9 cellular contexts compared by ENCODE assay signal in genomic region chr14:64293976-64294671, GRCh38. TPM values are rescaled to one million over a fixed set of nuclear protein-coding genes. Genes with fewer than 3 reads are reported as not detected.
DNase-seq lines count a peak whose midpoint lies in the region; ATAC-seq and TF ChIP-seq lines count a peak whose summit lies in the region.
"Had no signal": no experiment of that assay in that cellular context is flagged by ENCODE, and none has a peak within 500 bp of the region (broad histone marks: within the 10 kb centered on the region; RNA-seq: fewer than 3 reads in every experiment).

TSS of gene ESR2 (minus strand) at chr14:64294371. CDS start at chr14:64282985, 11,386 bp downstream.

- peak within 1 kb of the TSS; percentile 76 for H3K4me3 Mint-ChIP-seq in activated naive CD8-positive, alpha-beta T cell treated with anti-CD3 and anti-CD28 coated beads, Interleukin-2, amount 50 U/mL, for 24 hours

- peaks cover 57% of the 10 kb centered on the region for H3K4me1 Mint-ChIP-seq in activated naive CD8-positive, alpha-beta T cell treated with anti-CD3 and anti-CD28 coated beads, Interleukin-2, amount 50 U/mL, for 24 hours

- H3K36me3 Mint-ChIP-seq in activated naive CD8-positive, alpha-beta T cell treated with anti-CD3 and anti-CD28 coated beads, Interleukin-2, amount 50 U/mL, for 24 hours (ENCODE audit: low read depth) = no peaks in the 10 kb centered on the region

- no peaks in the 10 kb centered on the region for H3K9me2 ChIP-seq in hepatocyte (replicated peaks; ENCODE audit: insufficient read depth)

- H4K20me1 ChIP-seq in hepatocyte (ENCODE audit: insufficient read depth, poor library complexity, severe bottlenecking) = no peaks in the 10 kb centered on the region

- peak; percentile 34 for ATAC-seq in HG02678 (IDR thresholded peaks at IDR 0.05; ENCODE audit: unreplicated experiment)
- ATAC-seq in activated naive CD8-positive, alpha-beta T cell treated with anti-CD3 and anti-CD28 coated beads, Interleukin-2, amount 50 U/mL, for 24 hours = peak; percentile 16

- DNase-seq in activated T-cell treated with anti-CD3 and anti-CD28 coated beads for 48 hours (ENCODE audit: low read depth) (peak; percentile 6), activated T-cell treated with anti-CD3 and anti-CD28 coated beads for 4 hours (no peak), NCI-H748 treated with DMSO at 0.1 percent for 48 hours (lab: John Stamatoyannopoulos, UW) (peak; percentile 27), hepatocyte (ENCODE audit: low spot score) (peak; percentile 43), posterior vena cava (ENCODE audit: low spot score) (no peak)
- peak; percentile 44 for DNase-seq in activated naive CD8-positive, alpha-beta T cell treated with anti-CD3 and anti-CD28 coated beads, Interleukin-2, amount 50 U/mL, for 24 hours

- peak within 1 kb of the TSS; percentile 49 for H3K9ac ChIP-seq in skeletal muscle satellite cell (ENCODE audit: low read depth, low read length)

- H3K9me3 Mint-ChIP-seq in activated naive CD8-positive, alpha-beta T cell treated with anti-CD3 and anti-CD28 coated beads, Interleukin-2, amount 50 U/mL, for 24 hours = no peaks in the 10 kb centered on the region

- peak within 1 kb of the TSS; percentile 96 for H3K4me2 ChIP-seq in hepatocyte
- peak within 1 kb of the TSS; percentile 88 for H3K4me2 ChIP-seq in skeletal muscle satellite cell (ENCODE audit: low read length)

- H3K27me3 ChIP-seq in hepatocyte = peaks cover 15% of the 10 kb centered on the region
- no peaks in the 10 kb centered on the region for H3K27me3 ChIP-seq in skeletal muscle satellite cell (ENCODE audit: control insufficient read depth, insufficient read depth, low read length)

- peak; percentile 39 for TF ChIP-seq CTCF in hepatocyte (IDR thresholded peaks at IDR 0.05; ENCODE audit: poor library complexity)

- peak within 1 kb of the TSS; percentile 71 for H3K27ac Mint-ChIP-seq in activated naive CD8-positive, alpha-beta T cell treated with anti-CD3 and anti-CD28 coated beads, Interleukin-2, amount 50 U/mL, for 24 hours

- H3K9me3 ChIP-seq in hepatocyte (ENCODE audit: low read depth) = no peaks in the 10 kb centered on the region
- H3K9me3 ChIP-seq in skeletal muscle satellite cell (replicated peaks; ENCODE audit: low read length) = no peaks in the 10 kb centered on the region
- H3K9me3 ChIP-seq: neutrophil had no signal

- no peaks in the 10 kb centered on the region for H3K79me2 ChIP-seq in hepatocyte

- peak within 1 kb of the TSS; percentile 62 for H3K4me3 ChIP-seq in hepatocyte
- H3K4me3 ChIP-seq in skeletal muscle satellite cell (ENCODE audit: low read length) = peak within 1 kb of the TSS; percentile 63

- H3K27me3 Mint-ChIP-seq in activated naive CD8-positive, alpha-beta T cell treated with anti-CD3 and anti-CD28 coated beads, Interleukin-2, amount 50 U/mL, for 24 hours = peaks cover 19% of the 10 kb centered on the region

- H3K27ac ChIP-seq in hepatocyte = no peak within 1 kb of the TSS
- H3K27ac ChIP-seq: neutrophil had no signal

- intact Hi-C loops in posterior vena cava (cut with DNase I) = no loop called here

- H3K36me3 ChIP-seq in hepatocyte (replicated peaks; ENCODE audit: insufficient read depth, low read depth) (no peaks in the 10 kb centered on the region), skeletal muscle satellite cell (ENCODE audit: insufficient read depth, low read length) (no peaks in the 10 kb centered on the region)
- H3K36me3 ChIP-seq: neutrophil had no signal

- H2AFZ ChIP-seq in hepatocyte = peak within 1 kb of the TSS; percentile 77

- WGBS in hepatocyte (ENCODE audit: low lambda C conversion rate, missing lambda C conversion rate) = 3% methylated on average over 48 of the region's 49 CpGs

- H3K4me1 ChIP-seq in hepatocyte (ENCODE audit: insufficient read depth) (peaks cover 11% of the 10 kb centered on the region), skeletal muscle satellite cell (ENCODE audit: control insufficient read depth, insufficient read depth, low read length) (peaks cover 25% of the 10 kb centered on the region)

RNA-seq across cellular contexts. Expression of gene ESR2, which starts in this region (rescaled TPM):
- total RNA-seq in hepatocyte = 0.28 and 1.00 TPM in 2 replicates
- polyA plus RNA-seq in hepatocyte = 0.26 TPM in 1 of 2 replicates, not detected in the other
- total RNA-seq in skeletal muscle satellite cell (2012; rRNA removed) = under 0.01 and 0.51 TPM in 2 replicates
- under 1 TPM; 0.14 to 0.24 TPM for total RNA-seq in posterior vena cava

Comparison
In these comparisons a context has a peak if more than half of its experiments do, and no peak if none do; other contexts are left out.
1. DNase-seq: peak in activated T-cell treated with anti-CD3 and anti-CD28 coated beads for 48 hours (single experiment), NCI-H748 treated with DMSO at 0.1 percent for 48 hours (single experiment) and activated naive CD8-positive, alpha-beta T cell treated with anti-CD3 and anti-CD28 coated beads, Interleukin-2, amount 50 U/mL, for 24 hours (single experiment); none in activated T-cell treated with anti-CD3 and anti-CD28 coated beads for 4 hours (single experiment) and posterior vena cava (single experiment).
2. Peak in DNase-seq, H3K4me3 ChIP-seq and H3K4me2 ChIP-seq in hepatocyte; RNA of the gene not detected or under 1 TPM.